In genomic region chr11:9260182-9261146, GRCh38 we compare ENCODE assay signal across 10 cellular contexts. TPM values are rescaled to one million over a fixed set of nuclear protein-coding genes. Genes with fewer than 3 reads are reported as not detected.
A peak's percentile ranks its signal among the peaks of the same experiment; 100 is the strongest.
DNase-seq lines count a peak whose midpoint lies in the region; ATAC-seq and TF ChIP-seq lines count a peak whose summit lies in the region.
"Had no signal": no experiment of that assay in that cellular context is flagged by ENCODE, and none has a peak within 500 bp of the region (broad histone marks: within the 10 kb centered on the region; RNA-seq: fewer than 3 reads in every experiment).

No MANE protein-coding gene starts in this region.

- DNase-seq in activated CD4-positive, alpha-beta T cell treated with anti-CD3 and anti-CD28 coated beads, Interleukin-2, amount 10 ng/mL, durations not matched to agents 24 days and 14 days, result peak; percentile 68
- no peak for DNase-seq in activated CD4-positive, alpha-beta T cell treated with anti-CD3 and anti-CD28 coated beads for 4 hours
- DNase-seq in osteocyte (ENCODE audit: extremely low spot score, unreplicated experiment), result no peak
- no peak for DNase-seq in mesenteric fat pad (ENCODE audit: low spot score)
- DNase-seq: left colon; stimulated activated CD4-positive, alpha-beta T cell treated with anti-CD3 and anti-CD28 coated beads, Interleukin-2, amount 100 ng/mL, for 24 hours had no signal

- peaks cover 18% of the 10 kb centered on the region for H3K36me3 Mint-ChIP-seq in activated CD4-positive, alpha-beta T cell treated with anti-CD3 and anti-CD28 coated beads, Interleukin-2, amount 10 ng/mL, durations not matched to agents 24 days and 14 days (ENCODE audit: low read depth)
- peaks cover 46% of the 10 kb centered on the region for H3K36me3 Mint-ChIP-seq in brain
- no peaks in the 10 kb centered on the region for H3K36me3 Mint-ChIP-seq in osteocyte (ENCODE audit: unreplicated experiment)

- H3K4me3 Mint-ChIP-seq in activated CD4-positive, alpha-beta T cell treated with anti-CD3 and anti-CD28 coated beads, Interleukin-2, amount 10 ng/mL, durations not matched to agents 24 days and 14 days, result peak overlapping the region; percentile 20
- H3K4me3 Mint-ChIP-seq in brain (peak overlapping the region in 4 of 5 experiments; percentile 9 to 74 (median 52)), osteocyte (ENCODE audit: unreplicated experiment) (peak overlapping the region; percentile 1)

- no peak overlapping the region for H3K27ac Mint-ChIP-seq in activated CD4-positive, alpha-beta T cell treated with anti-CD3 and anti-CD28 coated beads, Interleukin-2, amount 10 ng/mL, durations not matched to agents 24 days and 14 days
- H3K27ac Mint-ChIP-seq in brain, result peak overlapping the region in 4 of 5 experiments; percentile 13 to 80 (median 47)
- H3K27ac Mint-ChIP-seq in osteocyte (ENCODE audit: unreplicated experiment), result peak overlapping the region; percentile 38

- peaks cover 5% of the 10 kb centered on the region for H3K9me3 Mint-ChIP-seq in activated CD4-positive, alpha-beta T cell treated with anti-CD3 and anti-CD28 coated beads, Interleukin-2, amount 10 ng/mL, durations not matched to agents 24 days and 14 days
- peaks cover 0 to 12% (median 10%) of the 10 kb centered on the region in 5 experiments for H3K9me3 Mint-ChIP-seq in brain
- no peaks in the 10 kb centered on the region for H3K9me3 Mint-ChIP-seq in osteocyte (ENCODE audit: unreplicated experiment)

- H3K4me1 Mint-ChIP-seq in activated CD4-positive, alpha-beta T cell treated with anti-CD3 and anti-CD28 coated beads, Interleukin-2, amount 10 ng/mL, durations not matched to agents 24 days and 14 days, result peaks cover 37% of the 10 kb centered on the region
- H3K4me1 Mint-ChIP-seq in brain, result peaks cover 51% of the 10 kb centered on the region
- peaks cover 43% of the 10 kb centered on the region for H3K4me1 Mint-ChIP-seq in osteocyte (ENCODE audit: unreplicated experiment)

- ATAC-seq in HG03354 (IDR thresholded peaks at IDR 0.05; ENCODE audit: poor library complexity, severe bottlenecking, unreplicated experiment) (peak; percentile 37), GM18517 (IDR thresholded peaks at IDR 0.05; ENCODE audit: unreplicated experiment) (no peak), GM18511 (IDR thresholded peaks at IDR 0.05; ENCODE audit: unreplicated experiment) (no peak)
- ATAC-seq: left colon had no signal

- intact Hi-C loops in activated CD4-positive, alpha-beta T cell treated with anti-CD3 and anti-CD28 coated beads, Interleukin-2, amount 10 ng/mL, durations not matched to agents 24 days and 14 days (cut with micrococcal nuclease), result loop anchor here (5.0 to 10.0 kb wide), 4 partner anchors 88 to 256 kb away; partner anchors contain the start of gene NRIP3

- TF ChIP-seq CTCF in brain (conservative IDR thresholded peaks at IDR 0.05), result peak in 1 of 2 experiments; percentile 15
- peak; percentile 30 for TF ChIP-seq CTCF in osteocyte (IDR thresholded peaks at IDR 0.05)

- no peaks in the 10 kb centered on the region for H3K27me3 Mint-ChIP-seq in activated CD4-positive, alpha-beta T cell treated with anti-CD3 and anti-CD28 coated beads, Interleukin-2, amount 10 ng/mL, durations not matched to agents 24 days and 14 days
- H3K27me3 Mint-ChIP-seq in brain, result peaks cover 6% of the 10 kb centered on the region
- H3K27me3 Mint-ChIP-seq in osteocyte (ENCODE audit: unreplicated experiment), result no peaks in the 10 kb centered on the region

RNA-seq across cellular contexts. Expression of gene DENND5A, which starts 4.7 kb away (rescaled TPM):
- 59.9 and 60.7 TPM in 2 replicates for total RNA-seq in activated CD4-positive, alpha-beta T cell treated with anti-CD3 and anti-CD28 coated beads, Interleukin-2, amount 10 ng/mL, durations not matched to agents 24 days and 14 days
- 74.1 TPM for polyA plus RNA-seq in brain (ENCODE audit: insufficient read depth, low read depth, low replicate concordance)
- total RNA-seq in osteocyte (115 and 122 TPM in 2 replicates), mesenteric fat pad (123 TPM)

RNA-seq across cellular contexts. Expression of gene TMEM41B, which starts 53.9 kb away (rescaled TPM):
- 26.5 and 30.5 TPM in 2 replicates for total RNA-seq in activated CD4-positive, alpha-beta T cell treated with anti-CD3 and anti-CD28 coated beads, Interleukin-2, amount 10 ng/mL, durations not matched to agents 24 days and 14 days
- polyA plus RNA-seq in brain (ENCODE audit: insufficient read depth, low read depth, low replicate concordance), result 6.1 TPM
- 28.1 and 32.3 TPM in 2 replicates for total RNA-seq in osteocyte
- total RNA-seq in mesenteric fat pad, result 17.3 TPM

Comparison
In these comparisons a context has a peak if more than half of its experiments do, and no peak if none do; other contexts are left out.
1. H3K4me3 Mint-ChIP-seq: peak in every context shown above with its lines; median percentile 52 in brain; 20 in activated CD4-positive, alpha-beta T cell treated with anti-CD3 and anti-CD28 coated beads, Interleukin-2, amount 10 ng/mL, durations not matched to agents 24 days and 14 days; 1 in osteocyte.